In genomic region chr15:31160297-31160696, GRCh38 we compare ENCODE assay signal across 1 cellular context.
TF ChIP-seq lines count a peak whose summit lies in the region.

No MANE protein-coding gene starts in this region.

TF ChIP-seq in H1, 55 proteins besides CTCF, POLR2A, EP300 and RAD21 (continued from another document):
- no peak for TF ChIP-seq KDM4A (IDR thresholded peaks at IDR 0.05; ENCODE audit: low read depth, low read length, severe bottlenecking)
- TF ChIP-seq SP4 (IDR thresholded peaks at IDR 0.05; ENCODE audit: low read length): no peak
- TF ChIP-seq PHF8 (conservative IDR thresholded peaks at IDR 0.05; ENCODE audit: low read depth, low read length): no peak
- TF ChIP-seq CTBP2 (IDR thresholded peaks at IDR 0.05; ENCODE audit: borderline replicate concordance, insufficient read depth, insufficient read length, low read length): no peak
- TF ChIP-seq ATF2 (IDR thresholded peaks at IDR 0.05; ENCODE audit: low read length): no peak
- TF ChIP-seq SIN3A (conservative IDR thresholded peaks at IDR 0.05 in 1 of 2, IDR thresholded peaks at IDR 0.05 in 1 of 2; ENCODE audit: low read depth in 1 of 2, low read length in 2 of 2): no peak
